Comparison of ENCODE assay signal across 11 cellular contexts in the genomic region with DNA sequence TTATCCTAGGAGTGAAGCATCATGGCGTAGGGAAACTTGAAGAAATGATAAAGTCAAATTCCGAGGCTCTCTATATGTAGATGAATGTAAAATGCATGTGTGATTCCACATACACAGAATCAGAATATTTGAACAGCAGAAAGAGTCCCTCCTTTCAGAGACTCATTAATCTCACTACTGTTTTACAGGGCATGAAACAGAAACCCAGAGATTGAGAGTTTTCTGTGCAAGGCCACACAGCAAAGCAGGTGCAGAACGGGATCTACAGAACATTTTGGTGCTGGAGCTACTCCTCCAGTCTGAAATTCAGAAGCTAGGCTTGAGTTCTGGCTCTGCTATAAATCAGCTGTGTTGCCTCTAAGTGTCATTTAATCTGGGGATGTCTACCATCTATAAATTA.
"Had no signal": no experiment of that assay in that cellular context is flagged by ENCODE, and none has a peak within 500 bp of the region (broad histone marks: within the 10 kb centered on the region; RNA-seq: fewer than 3 reads in every experiment).

No MANE protein-coding gene starts in this region.

- H3K9ac ChIP-seq: KMS-11 had no signal

- H3K4me3 ChIP-seq: GM23338, HAP-1 had no signal

- H3K27ac Mint-ChIP-seq: GM23338, HFFc6, IgD-negative memory B cell had no signal

- H3K27me3 Mint-ChIP-seq: IgD-negative memory B cell had no signal

- H3K4me1 Mint-ChIP-seq: IgD-negative memory B cell had no signal

- H3K36me3 Mint-ChIP-seq: IgD-negative memory B cell had no signal

- H3K4me1 ChIP-seq: HAP-1 had no signal

- H2AFZ ChIP-seq: GM23338 had no signal

- H3K4me2 ChIP-seq: GM23338, KMS-11 had no signal

- DNase-seq: H7, HFFc6, Karpas-422, KBM-7 had no signal

- ATAC-seq: GM23338, HCT116, HepG2 had no signal

- H3K9me3 Mint-ChIP-seq: GM23338 had no signal

- H3K36me3 ChIP-seq: HAP-1 had no signal

- H3K4me3 Mint-ChIP-seq: GM23338, HFFc6, IgD-negative memory B cell had no signal

- H3K27ac ChIP-seq: HL-60, KMS-11 had no signal

- H3K9me3 ChIP-seq: HAP-1 had no signal
